6 cellular contexts compared by ENCODE assay signal in genomic region chr6:44226368-44227137, GRCh38. TPM values are rescaled to one million over a fixed set of nuclear protein-coding genes. Genes with fewer than 3 reads are reported as not detected.
DNase-seq lines count a peak whose midpoint lies in the region; ATAC-seq lines count a peak whose summit lies in the region.

No MANE protein-coding gene starts in this region.

- intact Hi-C loops in left cardiac atrium (cut with DNase I): no loop called here

- H3K27me3 ChIP-seq in thymus (ENCODE audit: control insufficient read depth, insufficient read depth): no peaks in the 10 kb centered on the region

- H3K4me3 ChIP-seq in thymus (ENCODE audit: low read length): peak overlapping the region; percentile 38

- peak overlapping the region; percentile 59 for H3K27ac ChIP-seq in thymus (ENCODE audit: low read depth)

- no peaks in the 10 kb centered on the region for H3K9me3 ChIP-seq in thymus (ENCODE audit: control insufficient read depth)

- DNase-seq in NCI-H146 (lab: John Stamatoyannopoulos, UW) (peak; percentile 32), NCI-H146 treated with DMSO at 0.1 percent for 48 hours (lab: John Stamatoyannopoulos, UW; ENCODE audit: unreplicated experiment) (no peak), left cardiac atrium (no peak)

- H3K36me3 ChIP-seq in thymus (ENCODE audit: control insufficient read depth, insufficient read depth): peaks cover 34% of the 10 kb centered on the region

- peak; percentile 10 for ATAC-seq in left cardiac atrium
- ATAC-seq in GM18519 (IDR thresholded peaks at IDR 0.05; ENCODE audit: low FRiP score, unreplicated experiment): no peak
- no peak for ATAC-seq in GM21447 (IDR thresholded peaks at IDR 0.05; ENCODE audit: unreplicated experiment)

- WGBS in thymus: 80% methylated on average over 15 of the region's 15 CpGs

- H3K4me1 ChIP-seq in thymus (ENCODE audit: control insufficient read depth, insufficient read depth, low read length): peaks cover 31% of the 10 kb centered on the region

RNA-seq across cellular contexts. Expression of gene SLC29A1, which starts 3.2 kb away (rescaled TPM):
- total RNA-seq in left cardiac atrium: 100 to 1,000 TPM; 115 to 130 TPM
- polyA plus RNA-seq in thymus: 17.9 TPM

RNA-seq across cellular contexts. Expression of gene MYMX, which starts 9.8 kb away (rescaled TPM):
- 1 to 10 TPM; 2.4 to 3.8 TPM for total RNA-seq in left cardiac atrium
- polyA plus RNA-seq in thymus: 0.80 TPM

RNA-seq across cellular contexts. Expression of gene HSP90AB1, which starts 20.3 kb away (rescaled TPM):
- 100 to 1,000 TPM; 657 to 662 TPM for total RNA-seq in left cardiac atrium
- polyA plus RNA-seq in thymus: 252 TPM

RNA-seq across cellular contexts. Expression of gene SLC35B2, which starts 30.8 kb away (rescaled TPM):
- total RNA-seq in left cardiac atrium: 10 to 100 TPM; 23.3 to 29.9 TPM
- 18.8 TPM for polyA plus RNA-seq in thymus

RNA-seq across cellular contexts. Expression of gene NFKBIE, which starts 38.8 kb away (rescaled TPM):
- total RNA-seq in left cardiac atrium: 1 to 10 TPM; 3.8 to 5.8 TPM
- 16.4 TPM for polyA plus RNA-seq in thymus

Comparison
In these comparisons a context has a peak if more than half of its experiments do, and no peak if none do; other contexts are left out.
1. ATAC-seq: peak in left cardiac atrium (2 of 2); none in GM18519 (single experiment) and GM21447 (single experiment).